31 cellular contexts compared by ENCODE assay signal in the genomic region with DNA sequence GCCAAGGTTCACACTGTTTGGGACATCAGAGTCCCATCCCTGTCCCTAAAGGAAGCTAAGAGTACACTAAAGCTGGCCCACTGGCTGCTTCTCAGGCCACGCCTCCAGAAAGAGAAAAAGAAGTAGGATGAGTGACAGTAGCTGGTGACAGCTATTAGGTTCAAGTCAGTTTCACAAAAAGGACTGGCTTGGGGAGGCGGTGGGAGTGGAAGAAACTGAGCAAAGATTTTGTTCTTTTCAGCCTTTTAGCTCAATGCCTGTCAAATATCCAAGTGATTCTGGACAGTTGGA.
"Had no signal": no experiment of that assay in that cellular context is flagged by ENCODE, and none has a peak within 500 bp of the region (broad histone marks: within the 10 kb centered on the region; RNA-seq: fewer than 3 reads in every experiment).

No MANE protein-coding gene starts in this region.

- H3K27ac ChIP-seq: ascending aorta, cardiac muscle cell had no signal

- H3K4me3 ChIP-seq: ascending aorta, cardiac muscle cell, MG63 had no signal

- ATAC-seq: activated CD4-positive, alpha-beta T cell treated with anti-CD3 and anti-CD28 coated beads for 36 hours; activated CD4-positive, CD25-positive, alpha-beta regulatory T cell treated with anti-CD3 and anti-CD28 coated beads, Interleukin-2, amount 50 U/mL, for 24 hours; activated CD8-positive, alpha-beta T cell treated with anti-CD3 and anti-CD28 coated beads, Interleukin-2, amount 10 ng/mL, durations not matched to agents 7 days and 5 days; WTC11 had no signal

- FAIRE-seq: TTC549 had no signal

- H3K4me1 ChIP-seq: ascending aorta had no signal

- H3K36me3 ChIP-seq: ascending aorta, cardiac muscle cell, MG63 had no signal

- DNase-seq: activated CD4-positive, alpha-beta T cell treated with anti-CD3 and anti-CD28 coated beads for 36 hours; activated CD4-positive, alpha-beta T cell treated with anti-CD3 and anti-CD28 coated beads, Interleukin-2, amount 10 ng/mL, durations not matched to agents 7 days and 5 days; activated CD4-positive, alpha-beta T cell treated with anti-CD3 and anti-CD28 coated beads, Interleukin-2, amount 50 U/mL, for 48 hours; activated CD8-positive, alpha-beta T cell treated with anti-CD3 and anti-CD28 coated beads, Interleukin-2, amount 10 ng/mL, durations not matched to agents 7 days and 5 days; activated gamma-delta T cell; activated naive CD4-positive, alpha-beta T cell treated with Interleukin-2 at 50 U/mL for 16 hours; activated naive CD8-positive, alpha-beta T cell treated with anti-CD3 and anti-CD28 coated beads, Interleukin-2, amount 10 ng/mL, durations not matched to agents 7 days and 5 days; activated T-cell treated with anti-CD3 and anti-CD28 coated beads, Interleukin-2, amount 50 U/mL, for 24 hours; Kasumi-1; KG1; MG63; MV-4-11; NCI-H1092; NCI-H1436 treated with DMSO at 0.1 percent for 48 hours; NCI-H187; NCI-H2029 treated with DMSO at 0.1 percent for 48 hours; NCI-H2171 treated with DMSO at 0.1 percent for 48 hours; NCI-H446; NCI-H510A treated with DMSO at 0.1 percent for 48 hours; NCI-H526 treated with DMSO at 0.1 percent for 48 hours; NCI-H774; OCI-M1; Right ventricle myocardium superior; SW 1271; T-helper 1 cell; T1000 had no signal

- H3K27me3 ChIP-seq: ascending aorta, cardiac muscle cell, MG63 had no signal

- H3K9me3 ChIP-seq: ascending aorta, MG63 had no signal
